Comparison of ENCODE assay signal across 14 cellular contexts in the genomic region with DNA sequence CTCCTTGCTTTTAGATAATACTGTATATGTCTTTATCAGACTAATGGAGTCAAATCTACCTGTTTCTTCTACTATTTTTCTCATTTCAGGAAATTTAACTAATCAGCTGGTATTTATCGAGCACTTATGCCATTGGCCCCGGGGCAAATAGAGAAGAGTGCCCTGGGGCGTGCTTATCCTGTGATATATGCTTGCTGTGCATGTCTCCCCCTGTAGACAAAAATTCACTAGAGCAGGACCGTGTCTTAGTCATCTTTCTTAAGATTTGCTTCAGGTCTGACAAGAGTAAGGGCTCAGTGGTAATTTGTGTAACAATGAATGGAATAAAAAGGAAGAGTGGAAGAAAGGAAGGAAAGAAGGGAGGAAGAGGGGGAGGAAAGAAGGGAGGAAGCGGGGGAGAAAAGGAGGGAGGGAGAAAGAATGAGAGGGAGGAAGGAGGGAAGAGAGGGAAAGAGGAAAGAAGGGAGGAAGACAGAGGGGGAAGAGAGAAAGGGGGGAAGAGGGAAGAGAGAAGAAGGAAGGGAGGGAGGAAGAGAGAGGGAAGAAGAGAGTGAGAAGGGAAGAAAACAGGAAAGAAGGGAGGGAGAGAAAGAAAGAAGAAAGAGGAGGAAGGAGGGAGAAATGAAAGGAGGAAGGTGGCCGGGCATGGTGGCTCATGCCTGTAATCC.
DNase-seq lines count a peak whose midpoint lies in the region; ATAC-seq and TF ChIP-seq lines count a peak whose summit lies in the region.
"Had no signal": no experiment of that assay in that cellular context is flagged by ENCODE, and none has a peak within 500 bp of the region (broad histone marks: within the 10 kb centered on the region; RNA-seq: fewer than 3 reads in every experiment).

No MANE protein-coding gene starts in this region.

- no peak overlapping the region for H3K9ac ChIP-seq in adipocyte (ENCODE audit: low read length)

- POLR2A ChIA-PET in RWPE1 (lab: Yijun Ruan, JAX; ENCODE audit: low non-redundant PET), result no interaction called here

- no peak overlapping the region for H3K27ac ChIP-seq in C4-2B
- H3K27ac ChIP-seq in RWPE1, result no peak overlapping the region
- H3K27ac ChIP-seq: adrenal gland had no signal

- no peaks in the 10 kb centered on the region for H3K27me3 ChIP-seq in adipocyte (replicated peaks; ENCODE audit: control insufficient read depth, insufficient read depth, low read length)
- H3K27me3 ChIP-seq: adrenal gland had no signal

- no peak for DNase-seq in HFF-Myc (ENCODE audit: extremely low read depth, low read depth)
- peak; percentile 18 for DNase-seq in adipocyte (ENCODE audit: low read depth)
- peak; percentile 20 for DNase-seq in kidney glomerular epithelial cell (lab: John Stamatoyannopoulos, UW)
- no peak for DNase-seq in GDM1 (lab: John Stamatoyannopoulos, UW)
- DNase-seq in NCI-H2029 treated with DMSO at 0.1 percent for 48 hours (lab: John Stamatoyannopoulos, UW), result no peak
- no peak for DNase-seq in RWPE1 (ENCODE audit: low spot score)
- DNase-seq: activated CD4-positive, alpha-beta memory T cell treated with anti-CD3 and anti-CD28 coated beads, Interleukin-2, amount 10 ng/mL, durations not matched to agents 7 days and 5 days; adrenal gland; HCEC 1CT; mucosa of descending colon; NCI-H187 had no signal

- H3K4me3 ChIP-seq in HFF-Myc (replicated peaks; ENCODE audit: low read depth, low read length), result no peak overlapping the region
- H3K4me3 ChIP-seq in adipocyte (ENCODE audit: low read length), result no peak overlapping the region
- H3K4me3 ChIP-seq: adrenal gland, mucosa of descending colon had no signal

- no peak for ATAC-seq in GM21515 (IDR thresholded peaks at IDR 0.05; ENCODE audit: unreplicated experiment)
- ATAC-seq: mucosa of descending colon; stimulated activated effector memory CD8-positive, alpha-beta T cell treated with anti-CD3 and anti-CD28 coated beads, Interleukin-12 subunit alpha, Interleukin-12 subunit beta, amount 100 ng/mL, for 72 hours had no signal

- H3K4me1 ChIP-seq in adipocyte (ENCODE audit: control insufficient read depth, insufficient read depth, low read length), result peaks cover 10% of the 10 kb centered on the region
- H3K4me1 ChIP-seq: adrenal gland had no signal

- TF ChIP-seq CTCF in C4-2B (conservative IDR thresholded peaks at IDR 0.05) (peak; percentile 22), HFF-Myc (IDR thresholded peaks at IDR 0.05; ENCODE audit: low read depth, low read length, missing control alignments) (peak; percentile 22), RWPE1 (conservative IDR thresholded peaks at IDR 0.05; ENCODE audit: low read depth) (no peak)

- peaks cover 9% of the 10 kb centered on the region for H3K36me3 ChIP-seq in adipocyte (ENCODE audit: control insufficient read depth, insufficient read depth, low read length, severe bottlenecking)
- H3K36me3 ChIP-seq: adrenal gland had no signal

- H3K9me3 ChIP-seq in adipocyte (ENCODE audit: control insufficient read depth, low read length), result no peaks in the 10 kb centered on the region
- H3K9me3 ChIP-seq: adrenal gland, mucosa of descending colon had no signal

- CTCF ChIA-PET in RWPE1 (lab: Yijun Ruan, JAX), result no interaction called here

Comparison
In these comparisons a context has a peak if more than half of its experiments do, and no peak if none do; other contexts are left out.
1. DNase-seq: peak in adipocyte (single experiment) and kidney glomerular epithelial cell (single experiment); none in HFF-Myc (single experiment), GDM1 (single experiment), NCI-H2029 treated with DMSO at 0.1 percent for 48 hours (single experiment) and RWPE1 (single experiment).